In genomic region chr3:30617069-30617468, GRCh38 we compare ENCODE assay signal across 1 cellular context.
TF ChIP-seq lines count a peak whose summit lies in the region.

No MANE protein-coding gene starts in this region.

TF ChIP-seq in HepG2, 621 proteins besides CTCF, POLR2A, EP300 and RAD21:
- TF ChIP-seq GABPB1 (CRISPR knock-in tag; IDR thresholded peaks at IDR 0.05) = no peak
- no peak for TF ChIP-seq ISX (CRISPR knock-in tag; conservative IDR thresholded peaks at IDR 0.05)
- TF ChIP-seq ZNF800 (CRISPR knock-in tag; IDR thresholded peaks at IDR 0.05) = no peak
- no peak for TF ChIP-seq ZNF33B (CRISPR knock-in tag; IDR thresholded peaks at IDR 0.05)
- TF ChIP-seq BCL6 (CRISPR knock-in tag; IDR thresholded peaks at IDR 0.05) = no peak
- no peak for TF ChIP-seq U2AF1 (optimal IDR thresholded peaks at IDR 0.05; ENCODE audit: low read depth, low read length)
- TF ChIP-seq MED8 (CRISPR knock-in tag; IDR thresholded peaks at IDR 0.05; ENCODE audit: insufficient replicate concordance) = no peak
- TF ChIP-seq ZNF18 (CRISPR knock-in tag; IDR thresholded peaks at IDR 0.05; ENCODE audit: insufficient replicate concordance) = no peak
- TF ChIP-seq CBX1 (IDR thresholded peaks at IDR 0.05; ENCODE audit: low read depth) = no peak
- no peak for TF ChIP-seq ZNF841 (CRISPR knock-in tag; IDR thresholded peaks at IDR 0.05; ENCODE audit: borderline replicate concordance)
- TF ChIP-seq ATF3 (CRISPR knock-in tag; IDR thresholded peaks at IDR 0.05) = no peak
- TF ChIP-seq ZNF709 (CRISPR knock-in tag; IDR thresholded peaks at IDR 0.05) = no peak
